In genomic region chr22:38110863-38111852, GRCh38 we compare ENCODE assay signal across 16 cellular contexts. TPM values are rescaled to one million over a fixed set of nuclear protein-coding genes. Genes with fewer than 3 reads are reported as not detected.
A peak's percentile ranks its signal among the peaks of the same experiment; 100 is the strongest.
DNase-seq lines count a peak whose midpoint lies in the region; ATAC-seq and TF ChIP-seq lines count a peak whose summit lies in the region.
"Had no signal": no experiment of that assay in that cellular context is flagged by ENCODE, and none has a peak within 500 bp of the region (broad histone marks: within the 10 kb centered on the region; RNA-seq: fewer than 3 reads in every experiment).

No MANE protein-coding gene starts in this region.

- peak; percentile 19 for TF ChIP-seq CTCF in VCaP (conservative IDR thresholded peaks at IDR 0.05)

- no peak for ATAC-seq in stimulated activated effector memory CD8-positive, alpha-beta T cell treated with anti-CD3 and anti-CD28 coated beads, Interleukin-12 subunit alpha, Interleukin-12 subunit beta, amount 100 ng/mL, for 72 hours
- ATAC-seq in GM21737 (IDR thresholded peaks at IDR 0.05; ENCODE audit: unreplicated experiment): no peak

- peak; percentile 23 for DNase-seq in NCI-H2227 (lab: John Stamatoyannopoulos, UW; ENCODE audit: unreplicated experiment)
- no peak for DNase-seq in NCI-H2227 treated with DMSO at 0.1 percent for 48 hours (lab: John Stamatoyannopoulos, UW)
- DNase-seq in islet precursor cell: peak; percentile 81
- DNase-seq in stimulated activated effector memory CD8-positive, alpha-beta T cell treated with anti-CD3 and anti-CD28 coated beads, Interleukin-12 subunit alpha, Interleukin-12 subunit beta, amount 100 ng/mL, for 72 hours (ENCODE audit: low spot score in 2 of 2): no peak
- no peak for DNase-seq in activated CD4-positive, alpha-beta T cell treated with anti-CD3 and anti-CD28 coated beads, Interleukin-2, amount 10 ng/mL, durations not matched to agents 24 days and 14 days
- no peak for DNase-seq in nucleus accumbens (lab: John Stamatoyannopoulos, UW)
- DNase-seq: activated CD4-positive, alpha-beta T cell treated with anti-CD3 and anti-CD28 coated beads, Interleukin-2, amount 50 U/mL, for 48 hours; activated naive CD4-positive, alpha-beta T cell; NCI-H187; stimulated activated CD4-positive, alpha-beta T cell treated with anti-CD3 and anti-CD28 coated beads, Interleukin-12 subunit alpha, Interleukin-12 subunit beta, amount 100 ng/mL, for 4 hours; tibial artery had no signal

- no peak overlapping the region for H3K4me3 Mint-ChIP-seq in stimulated activated effector memory CD8-positive, alpha-beta T cell treated with anti-CD3 and anti-CD28 coated beads, Interleukin-12 subunit alpha, Interleukin-12 subunit beta, amount 100 ng/mL, for 72 hours
- H3K4me3 Mint-ChIP-seq in activated CD4-positive, alpha-beta T cell treated with anti-CD3 and anti-CD28 coated beads, Interleukin-2, amount 10 ng/mL, durations not matched to agents 24 days and 14 days: no peak overlapping the region
- H3K4me3 Mint-ChIP-seq: T-helper 1 cell treated with Interleukin-12 subunit alpha and Interleukin-12 subunit beta and Interleukin-4 antibody, amounts not matched to agents 30 μg/mL and 1 μg/mL, for 36 hours had no signal

- H3K27ac Mint-ChIP-seq in stimulated activated effector memory CD8-positive, alpha-beta T cell treated with anti-CD3 and anti-CD28 coated beads, Interleukin-12 subunit alpha, Interleukin-12 subunit beta, amount 100 ng/mL, for 72 hours: peak overlapping the region; percentile 43
- no peak overlapping the region for H3K27ac Mint-ChIP-seq in activated CD4-positive, alpha-beta T cell treated with anti-CD3 and anti-CD28 coated beads, Interleukin-2, amount 10 ng/mL, durations not matched to agents 24 days and 14 days
- H3K27ac Mint-ChIP-seq: T-helper 1 cell treated with Interleukin-12 subunit alpha and Interleukin-12 subunit beta and Interleukin-4 antibody, amounts not matched to agents 30 μg/mL and 1 μg/mL, for 36 hours had no signal

- H3K27ac ChIP-seq in VCaP: peak overlapping the region; percentile 93
- H3K27ac ChIP-seq: KMS-11, tibial artery had no signal

- peaks cover 24% of the 10 kb centered on the region for H3K36me3 Mint-ChIP-seq in stimulated activated effector memory CD8-positive, alpha-beta T cell treated with anti-CD3 and anti-CD28 coated beads, Interleukin-12 subunit alpha, Interleukin-12 subunit beta, amount 100 ng/mL, for 72 hours
- no peaks in the 10 kb centered on the region for H3K36me3 Mint-ChIP-seq in activated CD4-positive, alpha-beta T cell treated with anti-CD3 and anti-CD28 coated beads, Interleukin-2, amount 10 ng/mL, durations not matched to agents 24 days and 14 days (ENCODE audit: low read depth)

- peaks cover 20% of the 10 kb centered on the region for H3K4me1 Mint-ChIP-seq in stimulated activated effector memory CD8-positive, alpha-beta T cell treated with anti-CD3 and anti-CD28 coated beads, Interleukin-12 subunit alpha, Interleukin-12 subunit beta, amount 100 ng/mL, for 72 hours
- H3K4me1 Mint-ChIP-seq in activated CD4-positive, alpha-beta T cell treated with anti-CD3 and anti-CD28 coated beads, Interleukin-2, amount 10 ng/mL, durations not matched to agents 24 days and 14 days: no peaks in the 10 kb centered on the region

- intact Hi-C loops in activated CD4-positive, alpha-beta T cell treated with anti-CD3 and anti-CD28 coated beads, Interleukin-2, amount 10 ng/mL, durations not matched to agents 24 days and 14 days (cut with micrococcal nuclease): loop anchor here (10.0 kb wide), 1 partner anchor 94 kb away; the partner anchor contains the start of gene MAFF

- no peaks in the 10 kb centered on the region for H3K9me3 Mint-ChIP-seq in stimulated activated effector memory CD8-positive, alpha-beta T cell treated with anti-CD3 and anti-CD28 coated beads, Interleukin-12 subunit alpha, Interleukin-12 subunit beta, amount 100 ng/mL, for 72 hours
- no peaks in the 10 kb centered on the region for H3K9me3 Mint-ChIP-seq in activated CD4-positive, alpha-beta T cell treated with anti-CD3 and anti-CD28 coated beads, Interleukin-2, amount 10 ng/mL, durations not matched to agents 24 days and 14 days

- no peaks in the 10 kb centered on the region for H3K27me3 Mint-ChIP-seq in activated CD4-positive, alpha-beta T cell treated with anti-CD3 and anti-CD28 coated beads, Interleukin-2, amount 10 ng/mL, durations not matched to agents 24 days and 14 days

RNA-seq across cellular contexts. Expression of gene BAIAP2L2, which starts 0.7 kb away (rescaled TPM):
- total RNA-seq in activated CD4-positive, alpha-beta T cell treated with anti-CD3 and anti-CD28 coated beads, Interleukin-2, amount 10 ng/mL, durations not matched to agents 24 days and 14 days: 0.19 and 0.45 TPM in 2 replicates

RNA-seq across cellular contexts. Expression of gene SLC16A8, which starts 27.2 kb away (rescaled TPM):
- total RNA-seq in activated CD4-positive, alpha-beta T cell treated with anti-CD3 and anti-CD28 coated beads, Interleukin-2, amount 10 ng/mL, durations not matched to agents 24 days and 14 days: not detected in 2 replicates
- total RNA-seq: cardiac septum had no signal

RNA-seq across cellular contexts. Expression of gene PICK1, which starts 54.0 kb away (rescaled TPM):
- total RNA-seq in activated CD4-positive, alpha-beta T cell treated with anti-CD3 and anti-CD28 coated beads, Interleukin-2, amount 10 ng/mL, durations not matched to agents 24 days and 14 days: 11.9 and 15.1 TPM in 2 replicates

Comparison
In these comparisons a context has a peak if more than half of its experiments do, and no peak if none do; other contexts are left out.
1. DNase-seq: peak in NCI-H2227 (single experiment) and islet precursor cell (single experiment); none in NCI-H2227 treated with DMSO at 0.1 percent for 48 hours (single experiment), stimulated activated effector memory CD8-positive, alpha-beta T cell treated with anti-CD3 and anti-CD28 coated beads, Interleukin-12 subunit alpha, Interleukin-12 subunit beta, amount 100 ng/mL, for 72 hours (0 of 2), activated CD4-positive, alpha-beta T cell treated with anti-CD3 and anti-CD28 coated beads, Interleukin-2, amount 10 ng/mL, durations not matched to agents 24 days and 14 days (single experiment) and nucleus accumbens (0 of 56).